11 cellular contexts compared by ENCODE assay signal in genomic region chr4:2296621-2297601, GRCh38. TPM values are rescaled to one million over a fixed set of nuclear protein-coding genes. Genes with fewer than 3 reads are reported as not detected.
DNase-seq lines count a peak whose midpoint lies in the region; ATAC-seq and TF ChIP-seq lines count a peak whose summit lies in the region.
"Had no signal": no experiment of that assay in that cellular context is flagged by ENCODE, and none has a peak within 500 bp of the region (broad histone marks: within the 10 kb centered on the region; RNA-seq: fewer than 3 reads in every experiment).

No MANE protein-coding gene starts in this region.

- peak overlapping the region; percentile 69 for H3K27ac ChIP-seq in WERI-Rb-1
- no peak overlapping the region for H3K27ac ChIP-seq in stomach
- H3K27ac ChIP-seq: testis had no signal

- WGBS in stomach, 5 donors, result 83 to 89% (median 86%) methylated on average over 24 to 37 of the region's 37 CpGs

- TF ChIP-seq POLR2A in stomach (IDR thresholded peaks at IDR 0.05), result no peak

- peak overlapping the region; percentile 38 to 74 for H3K27ac Mint-ChIP-seq in stimulated activated naive CD8-positive, alpha-beta T cell treated with anti-CD3 and anti-CD28 coated beads, Interleukin-15, amount 100 ng/mL, for 72 hours

- H3K27me3 Mint-ChIP-seq in stimulated activated naive CD8-positive, alpha-beta T cell treated with anti-CD3 and anti-CD28 coated beads, Interleukin-15, amount 100 ng/mL, for 72 hours, result peaks cover 8% of the 10 kb centered on the region

- H3K4me3 Mint-ChIP-seq in stimulated activated naive CD8-positive, alpha-beta T cell treated with anti-CD3 and anti-CD28 coated beads, Interleukin-15, amount 100 ng/mL, for 72 hours, result peak overlapping the region; percentile 40 to 69

- H3K4me1 ChIP-seq in stomach, result peaks cover 0 to 11% (median 4%) of the 10 kb centered on the region in 4 donors
- H3K4me1 ChIP-seq: testis had no signal

- no peaks in the 10 kb centered on the region for H3K36me3 ChIP-seq in WERI-Rb-1
- H3K36me3 ChIP-seq in stomach, result peaks cover 0 to 7% (median 0%) of the 10 kb centered on the region in 4 donors

- intact Hi-C loops in left colon (cut with DNase I, micrococcal nuclease), result no loop called here
- intact Hi-C loops in stomach (cut with DNase I; ENCODE audit: low total_unique reads), result no loop called here

- H3K9me3 ChIP-seq in WERI-Rb-1 (ENCODE audit: severe bottlenecking) (peaks cover 3% of the 10 kb centered on the region), stomach (no peaks in the 10 kb centered on the region)
- H3K9me3 ChIP-seq: testis had no signal

- ATAC-seq in stimulated activated naive CD8-positive, alpha-beta T cell treated with anti-CD3 and anti-CD28 coated beads, Interleukin-15, amount 100 ng/mL, for 72 hours, result peak; percentile 67
- no peak for ATAC-seq in stimulated activated naive CD8-positive, alpha-beta T cell treated with anti-CD3 and anti-CD28 coated beads, Interleukin-15, Interleukin-2, amounts not matched to agents 100 U/mL and 50 U/mL, for 24 hours
- ATAC-seq in left colon, result peak; percentile 43
- no peak for ATAC-seq in HG02759 (IDR thresholded peaks at IDR 0.05; ENCODE audit: unreplicated experiment)

- DNase-seq in stimulated activated naive CD8-positive, alpha-beta T cell treated with anti-CD3 and anti-CD28 coated beads, Interleukin-15, amount 100 ng/mL, for 72 hours, result no peak
- no peak for DNase-seq in stimulated activated naive CD8-positive, alpha-beta T cell treated with anti-CD3 and anti-CD28 coated beads, Interleukin-15, Interleukin-2, amounts not matched to agents 100 U/mL and 50 U/mL, for 24 hours
- DNase-seq in WERI-Rb-1 (peak; percentile 82), left colon (no peak), ureter (ENCODE audit: low spot score) (peak; percentile 36), stomach (no peak), germinal center (ENCODE audit: low spot score) (no peak)
- DNase-seq: hippocampal formation, mesendoderm, testis had no signal

- no peak overlapping the region for H3K4me3 ChIP-seq in WERI-Rb-1 (ENCODE audit: low read depth, low read length)
- H3K4me3 ChIP-seq in stomach, result no peak overlapping the region
- H3K4me3 ChIP-seq: testis had no signal

- H3K4me1 Mint-ChIP-seq in stimulated activated naive CD8-positive, alpha-beta T cell treated with anti-CD3 and anti-CD28 coated beads, Interleukin-15, amount 100 ng/mL, for 72 hours, result peaks cover 46% of the 10 kb centered on the region

- peaks cover 0 to 7% of the 10 kb centered on the region in 2 donors for H3K9me3 Mint-ChIP-seq in stimulated activated naive CD8-positive, alpha-beta T cell treated with anti-CD3 and anti-CD28 coated beads, Interleukin-15, amount 100 ng/mL, for 72 hours

- no peak for TF ChIP-seq EP300 in stomach (IDR thresholded peaks at IDR 0.05)

- H3K27me3 ChIP-seq in WERI-Rb-1 (ENCODE audit: insufficient read depth, low read depth, severe bottlenecking) (no peaks in the 10 kb centered on the region), stomach (no peaks in the 10 kb centered on the region)
- H3K27me3 ChIP-seq: testis had no signal

- TF ChIP-seq CTCF in WERI-Rb-1 (IDR thresholded peaks at IDR 0.05; ENCODE audit: low read depth, low read length) (no peak), stomach (IDR thresholded peaks at IDR 0.05) (no peak)

RNA-seq across cellular contexts. Expression of gene MXD4, which starts 35.0 kb away (rescaled TPM):
- total RNA-seq in left colon, result 10 to 100 TPM; 33.1 to 49.8 TPM
- total RNA-seq in ureter, result 34.5 TPM
- total RNA-seq in stomach, result 100 to 1,000 TPM in 1 of 5 donors, 10 to 100 TPM in 4; 22.8 to 114 (median 48.7) TPM
- 10 to 100 TPM; 19.1 to 49.4 (median 30.1) TPM for polyA plus RNA-seq in stomach

RNA-seq across cellular contexts. Expression of gene HAUS3, which starts 55.0 kb away (rescaled TPM):
- total RNA-seq in left colon (1 to 10 TPM; 7.7 to 9.7 TPM), ureter (13.2 TPM), stomach (10 to 100 TPM in 4 of 5 donors, 1 to 10 TPM in 1; 7.6 to 37.4 (median 17.5) TPM)
- 1 to 10 TPM; 5.5 to 7.4 (median 6.8) TPM for polyA plus RNA-seq in stomach

RNA-seq across cellular contexts. Expression of gene POLN, which starts 55.0 kb away (rescaled TPM):
- total RNA-seq in left colon, result 1 to 10 TPM; 1.3 to 3.1 TPM
- total RNA-seq in ureter, result 3.1 TPM
- 1 to 10 TPM in 2 of 5 donors, under 1 TPM in 1, not detected in 2; 0.29 to 5.1 (median 1.4) TPM for total RNA-seq in stomach
- polyA plus RNA-seq in stomach, result 1 to 10 TPM in 2 of 3 donors, under 1 TPM in 1; 0.90 to 1.7 (median 1.3) TPM

Comparison
In these comparisons a context has a peak if more than half of its experiments do, and no peak if none do; other contexts are left out.
1. ATAC-seq: peak in stimulated activated naive CD8-positive, alpha-beta T cell treated with anti-CD3 and anti-CD28 coated beads, Interleukin-15, amount 100 ng/mL, for 72 hours (single experiment) and left colon (single experiment); none in stimulated activated naive CD8-positive, alpha-beta T cell treated with anti-CD3 and anti-CD28 coated beads, Interleukin-15, Interleukin-2, amounts not matched to agents 100 U/mL and 50 U/mL, for 24 hours (single experiment) and HG02759 (single experiment).
2. DNase-seq: peak in WERI-Rb-1 (single experiment) and ureter (single experiment); none in stimulated activated naive CD8-positive, alpha-beta T cell treated with anti-CD3 and anti-CD28 coated beads, Interleukin-15, amount 100 ng/mL, for 72 hours (0 of 2), stimulated activated naive CD8-positive, alpha-beta T cell treated with anti-CD3 and anti-CD28 coated beads, Interleukin-15, Interleukin-2, amounts not matched to agents 100 U/mL and 50 U/mL, for 24 hours (single experiment), left colon (0 of 2), stomach (single experiment) and germinal center (single experiment).